ENCODE assay signal across 25 cellular contexts in genomic region chr12:113524495-113524894, GRCh38. TPM values are rescaled to one million over a fixed set of nuclear protein-coding genes. Genes with fewer than 3 reads are reported as not detected.
DNase-seq lines count a peak whose midpoint lies in the region; ATAC-seq and TF ChIP-seq lines count a peak whose summit lies in the region.
"Had no signal": no experiment of that assay in that cellular context is flagged by ENCODE, and none has a peak within 500 bp of the region (broad histone marks: within the 10 kb centered on the region; RNA-seq: fewer than 3 reads in every experiment).

No MANE protein-coding gene starts in this region.

- H3K4ac ChIP-seq in H9 (ENCODE audit: low read depth, low read length), result no peak overlapping the region

- no peak overlapping the region for H2BK5ac ChIP-seq in H9 (ENCODE audit: insufficient read length, low read length)

- intact Hi-C loops in heart left ventricle (cut with DNase I), result no loop called here

- H3K56ac ChIP-seq in H9 (ENCODE audit: insufficient read length, low read depth, low read length), result no peak overlapping the region

- H2AK5ac ChIP-seq in H9 (ENCODE audit: insufficient read length, low read length), result no peak overlapping the region

- H3K9me3 ChIP-seq in H9 (ENCODE audit: control insufficient read depth, low read depth, low read length) (no peaks in the 10 kb centered on the region), heart left ventricle (no peaks in the 10 kb centered on the region)

- no peak overlapping the region for H3K18ac ChIP-seq in H9 (ENCODE audit: insufficient read length, low read depth, low read length)

- no peak overlapping the region for H3K4me3 Mint-ChIP-seq in H9
- H3K4me3 Mint-ChIP-seq: CD14-positive monocyte had no signal

- no CpG with 5 or more reads among the region's 5 CpGs for WGBS in H9 (ENCODE audit: extremely low coverage, insufficient read length, low lambda C conversion rate)
- WGBS in heart left ventricle, 4 donors, result 71 to 78% (median 74%) methylated on average over 3 to 5 of the region's 5 CpGs

- no peak overlapping the region for H2BK120ac ChIP-seq in H9 (ENCODE audit: low read depth, low read length, poor library complexity, severe bottlenecking)

- H2BK15ac ChIP-seq in H9 (ENCODE audit: low read depth, low read length), result no peak overlapping the region

- no peaks in the 10 kb centered on the region for H3K79me1 ChIP-seq in H9 (ENCODE audit: insufficient read depth, low read depth, low read length, poor library complexity, severe bottlenecking)

- no peak overlapping the region for H4K91ac ChIP-seq in H9 (ENCODE audit: insufficient read length, low read depth, low read length)

- H3K27ac Mint-ChIP-seq in H9, result no peak overlapping the region
- H3K27ac Mint-ChIP-seq: CD14-positive monocyte had no signal

- TF ChIP-seq CTCF in 22Rv1 (IDR thresholded peaks at IDR 0.05), result 0 out of 2 replicates have a peak, but pooled peaks have one; percentile 10
- TF ChIP-seq CTCF in H9 (conservative IDR thresholded peaks at IDR 0.05), result peak; percentile 56
- no peak for TF ChIP-seq CTCF in heart left ventricle (IDR thresholded peaks at IDR 0.05)

- H3K9ac ChIP-seq in H9 (ENCODE audit: extremely low read depth, insufficient read length, low read length), result no peak overlapping the region

- H3K4me3 ChIP-seq in heart left ventricle, result no peak overlapping the region
- H3K4me3 ChIP-seq: SK-N-MC had no signal

- H3K36me3 ChIP-seq in heart left ventricle, result no peaks in the 10 kb centered on the region

- DNase-seq in H9 (peak; percentile 57), SK-MEL-5 (ENCODE audit: low read depth, low spot score) (peak; percentile 35), iPS-NIHi7 (ENCODE audit: extremely low spot score) (peak; percentile 53), heart left ventricle (no peak), NOMO-1 (lab: John Stamatoyannopoulos, UW; ENCODE audit: unreplicated experiment in 2 of 2) (no peak)
- DNase-seq in stimulated activated CD4-positive, alpha-beta T cell treated with anti-CD3 and anti-CD28 coated beads, Interleukin-1b, Interleukin-23, amount 100 ng/mL, for 48 hours, result no peak
- DNase-seq: 8988T, AML-193, HCEC 1CT, IMR-90, NCI-H1105 treated with DMSO at 0.1 percent for 48 hours, NCI-H1694, NCI-H2081, NCI-H2171, NCI-H345, NCI-H524, NCI-H774, SHP77, SW 1271 had no signal

- no peaks in the 10 kb centered on the region for H3K4me1 ChIP-seq in H9 (ENCODE audit: insufficient read depth, low read length)
- peaks cover 0 to 6% (median 0%) of the 10 kb centered on the region in 12 donors for H3K4me1 ChIP-seq in heart left ventricle

- no peak for TF ChIP-seq POLR2A in heart left ventricle (IDR thresholded peaks at IDR 0.05)

- ATAC-seq in heart left ventricle (no peak), HG03045 (IDR thresholded peaks at IDR 0.05; ENCODE audit: unreplicated experiment) (no peak)

- peaks cover 0 to under 1% of the 10 kb centered on the region in 2 experiments; a peak in 2 of 5 replicates for H3K9me3 Mint-ChIP-seq in H9

- no peak overlapping the region for H2BK12ac ChIP-seq in H9 (ENCODE audit: insufficient read length, low read depth, low read length)

- no peak overlapping the region for H3K23ac ChIP-seq in H9 (ENCODE audit: insufficient read length, low read depth, low read length)

- no peaks in the 10 kb centered on the region for H3K79me2 ChIP-seq in H9 (ENCODE audit: insufficient read depth, low read length)

- H3K23me2 ChIP-seq in H9 (ENCODE audit: insufficient read length, low read depth, low read length, poor library complexity, severe bottlenecking), result peaks cover 2% of the 10 kb centered on the region

- no peak overlapping the region for H3K4me2 ChIP-seq in H9 (ENCODE audit: insufficient read depth, insufficient read length, low read length)

- H4K5ac ChIP-seq in H9 (ENCODE audit: insufficient read length, low read depth, low read length), result no peak overlapping the region

- no peaks in the 10 kb centered on the region for H4K20me1 ChIP-seq in H9 (ENCODE audit: control insufficient read depth, insufficient read depth, insufficient read length)

- peaks cover 3% of the 10 kb centered on the region; the same call in 1 of the 2 replicates for H3K27me3 ChIP-seq in H9 (ENCODE audit: insufficient read depth, low read length)
- peaks cover 11 to 76% (median 39%) of the 10 kb centered on the region in 9 donors for H3K27me3 ChIP-seq in heart left ventricle

- H3K4me1 Mint-ChIP-seq in H9, result peaks cover 36 to 48% of the 10 kb centered on the region in 2 experiments
- H3K4me1 Mint-ChIP-seq: CD14-positive monocyte had no signal

- no peak overlapping the region for H2BK20ac ChIP-seq in H9 (ENCODE audit: low read depth, low read length, poor library complexity, severe bottlenecking)

- H3K27ac ChIP-seq in 22Rv1 (no peak overlapping the region), H9 (ENCODE audit: insufficient read length, low read depth, low read length) (no peak overlapping the region), heart left ventricle (no peak overlapping the region)
- H3K27ac ChIP-seq: SK-N-MC had no signal

- peaks cover 0 to 1% (median 0%) of the 10 kb centered on the region in 3 experiments; a peak in 1 of 7 replicates for H3K36me3 Mint-ChIP-seq in H9 (ENCODE audit: insufficient read depth in 1 of 3, low read depth in 3 of 3)
- H3K36me3 Mint-ChIP-seq: CD14-positive monocyte had no signal

- no peak overlapping the region for H3T11ph ChIP-seq in H9 (ENCODE audit: low read length)

- H4K8ac ChIP-seq in H9 (replicated peaks; ENCODE audit: insufficient read length, low read depth, low read length), result no peak overlapping the region

- peaks cover 24% of the 10 kb centered on the region for H3K27me3 Mint-ChIP-seq in H9 (ENCODE audit: low read depth)

- H3K14ac ChIP-seq in H9 (ENCODE audit: insufficient read depth, low read length), result no peak overlapping the region

- no peak overlapping the region for H2AFZ ChIP-seq in H9 (ENCODE audit: low read length)

- in situ Hi-C loops in SK-MEL-5 (cut with HindIII; ENCODE audit: low pct_unique_long_range_greater_than_20kb, low sequenced_read_pairs), result no loop called here

RNA-seq across cellular contexts. Expression of gene LHX5, which starts 52.8 kb away (rescaled TPM):
- total RNA-seq in H9 (2021), result 1.9 and 2.1 TPM in 2 replicates
- total RNA-seq in SK-MEL-5 (2014; rRNA removed; shearing (Covaris generic)), result 0.03 TPM in 1 of 2 replicates, not detected in the other
- polyA plus RNA-seq in SK-MEL-5 (2015; cell fraction: cytosol; rRNA removed), result 0.04 TPM in 1 of 2 replicates, not detected in the other
- polyA plus RNA-seq in SK-MEL-5 (2015; cell fraction: nucleus; rRNA removed), result not detected in 2 replicates
- not detected for total RNA-seq in heart left ventricle
- not detected for polyA plus RNA-seq in heart left ventricle
- total RNA-seq: IMR-90, OCI-LY7 had no signal
- polyA plus RNA-seq: AG04450, CD14-positive monocyte, IMR-90 had no signal

Comparison
In these comparisons a context has a peak if more than half of its experiments do, and no peak if none do; other contexts are left out.
1. CTCF ChIP-seq: peak in 22Rv1 (single experiment) and H9 (single experiment); none in heart left ventricle (0 of 12).
2. DNase-seq: peak in H9 (single experiment), SK-MEL-5 (single experiment) and iPS-NIHi7 (single experiment); none in heart left ventricle (0 of 5), NOMO-1 (0 of 2) and stimulated activated CD4-positive, alpha-beta T cell treated with anti-CD3 and anti-CD28 coated beads, Interleukin-1b, Interleukin-23, amount 100 ng/mL, for 48 hours (single experiment).